18 cellular contexts compared by ENCODE assay signal in genomic region chr7:70655694-70656093, GRCh38.
"Had no signal": no experiment of that assay in that cellular context is flagged by ENCODE, and none has a peak within 500 bp of the region (broad histone marks: within the 10 kb centered on the region; RNA-seq: fewer than 3 reads in every experiment).

No MANE protein-coding gene starts in this region.

- H3K4me1 ChIP-seq: testis had no signal

- H3K4me3 ChIP-seq: dorsolateral prefrontal cortex, lung, ovary, psoas muscle, smooth muscle cell, stomach, testis, tibial artery had no signal

- FAIRE-seq: islet of Langerhans had no signal

- DNase-seq: effector CD4-positive, alpha-beta T cell; hippocampal formation; natural killer cell; occipital lobe; ovary; stimulated activated CD4-positive, alpha-beta T cell treated with anti-CD3 and anti-CD28 coated beads, Interleukin-12 subunit alpha, Interleukin-12 subunit beta, amount 100 ng/mL, for 4 hours; stimulated activated CD4-positive, alpha-beta T cell treated with anti-CD3 and anti-CD28 coated beads, Interleukin-1b, Interleukin-23, amount 100 ng/mL, for 48 hours; stimulated activated CD4-positive, alpha-beta T cell treated with anti-CD3 and anti-CD28 coated beads, Interleukin-4, amount 100 ng/mL, for 24 hours; stimulated activated naive CD4-positive, alpha-beta T cell treated with Interleukin-2 at 50 U/mL for 16 hours; stomach; tibial artery had no signal

- H3K27ac ChIP-seq: dorsolateral prefrontal cortex, ovary, psoas muscle, stomach, testis, tibial artery had no signal

- H3K36me3 ChIP-seq: ovary, stomach, tibial artery had no signal

- ATAC-seq: natural killer cell; stimulated activated effector memory CD8-positive, alpha-beta T cell treated with anti-CD3 and anti-CD28 coated beads, Interleukin-12 subunit alpha, Interleukin-12 subunit beta, amount 100 ng/mL, for 72 hours had no signal

- H3K9me3 ChIP-seq: ovary, psoas muscle, stomach, testis, tibial artery had no signal

- H3K27me3 ChIP-seq: dorsolateral prefrontal cortex, ovary, stomach, testis, tibial artery had no signal
